In genomic region chr7:70612811-70613210, GRCh38 we compare ENCODE assay signal across 17 cellular contexts.
DNase-seq lines count a peak whose midpoint lies in the region; ATAC-seq and TF ChIP-seq lines count a peak whose summit lies in the region.
"Had no signal": no experiment of that assay in that cellular context is flagged by ENCODE, and none has a peak within 500 bp of the region (broad histone marks: within the 10 kb centered on the region; RNA-seq: fewer than 3 reads in every experiment).

No MANE protein-coding gene starts in this region.

- no peaks in the 10 kb centered on the region for H3K36me3 ChIP-seq in HEK293 (ENCODE audit: control insufficient read depth in 2 of 2, insufficient read depth in 1 of 2, low read length in 2 of 2)
- H3K36me3 ChIP-seq in neural cell (ENCODE audit: insufficient read depth, low read length): no peaks in the 10 kb centered on the region
- H3K36me3 ChIP-seq: MG63 had no signal

- peak overlapping the region; percentile 63 for H3K9ac ChIP-seq in neural cell (ENCODE audit: low read length)
- H3K9ac ChIP-seq: KMS-11 had no signal

- H3K9me3 ChIP-seq in HEK293 (ENCODE audit: control insufficient read depth, insufficient read depth, low read depth, low read length): no peaks in the 10 kb centered on the region
- no peaks in the 10 kb centered on the region for H3K9me3 ChIP-seq in neural cell (ENCODE audit: low read length)
- H3K9me3 ChIP-seq: MG63 had no signal

- H3K27ac ChIP-seq in HEK293 (ENCODE audit: extremely low read depth, low read depth, low read length) (no peak overlapping the region), neural cell (ENCODE audit: low read length) (peak overlapping the region; percentile 92)
- H3K27ac ChIP-seq: KMS-11 had no signal

- H3K4me3 ChIP-seq in HEK293 (ENCODE audit: low read depth, low read length) (no peak overlapping the region), neural cell (ENCODE audit: low read length) (peak overlapping the region; percentile 59)
- H3K4me3 ChIP-seq: MG63 had no signal

- H4K20me1 ChIP-seq in neural cell (ENCODE audit: insufficient read depth): no peaks in the 10 kb centered on the region

- no peak overlapping the region for H2AFZ ChIP-seq in neural cell (ENCODE audit: low read depth, low read length)

- peaks cover 4% of the 10 kb centered on the region; the same call in 1 of the 2 replicates for H3K4me1 ChIP-seq in HEK293 (ENCODE audit: control insufficient read depth, insufficient read depth, low read length)

- POLR2A ChIA-PET in HEK293 (lab: Yijun Ruan, JAX): no interaction called here

- DNase-seq in NCI-H1417 (lab: John Stamatoyannopoulos, UW): peak; percentile 64 to 93 (median 68)
- peak; percentile 58 for DNase-seq in NCI-H748 (lab: John Stamatoyannopoulos, UW; ENCODE audit: unreplicated experiment)
- no peak for DNase-seq in activated CD4-positive, alpha-beta T cell treated with anti-CD3 and anti-CD28 coated beads, Interleukin-2, amount 50 U/mL, for 4 hours
- no peak for DNase-seq in effector CD4-positive, alpha-beta T cell
- DNase-seq: CD4-positive, alpha-beta T cell; GF-D8; GOT3; MG63; NCI-H1694 treated with DMSO at 0.1 percent for 48 hours; NCI-H774; Right ventricle myocardium superior had no signal

- TF ChIP-seq RAD21 in neural cell (conservative IDR thresholded peaks at IDR 0.05): peak; percentile 17

- CTCF ChIA-PET in HEK293 (lab: Yijun Ruan, JAX): no interaction called here

- H3K27me3 ChIP-seq in neural cell (ENCODE audit: insufficient read depth, low read depth, low read length): no peaks in the 10 kb centered on the region
- H3K27me3 ChIP-seq: MG63 had no signal

- H3K4me2 ChIP-seq in neural cell (ENCODE audit: low read length): peak overlapping the region; percentile 60
- H3K4me2 ChIP-seq: KMS-11 had no signal

- ATAC-seq in HG03175 (IDR thresholded peaks at IDR 0.05; ENCODE audit: unreplicated experiment): no peak
- ATAC-seq: HepG2, Panc1 had no signal

- H3K9me2 ChIP-seq in neural cell (ENCODE audit: insufficient read depth, low read length): no peaks in the 10 kb centered on the region

- no peak for TF ChIP-seq EP300 in neural cell (conservative IDR thresholded peaks at IDR 0.05; ENCODE audit: poor library complexity, severe bottlenecking)

- peaks cover 7% of the 10 kb centered on the region for H3F3A ChIP-seq in neural cell (ENCODE audit: insufficient read depth, low read length, poor library complexity, severe bottlenecking)

- TF ChIP-seq CTCF in HEK293 (tag by site-specific recombination; IDR thresholded peaks at IDR 0.05) (no peak), neural cell (IDR thresholded peaks at IDR 0.05; ENCODE audit: poor library complexity, severe bottlenecking) (no peak)

- peaks cover 96% of the 10 kb centered on the region for H3K79me2 ChIP-seq in neural cell (replicated peaks; ENCODE audit: insufficient read depth, low read length)

TF ChIP-seq in HEK293, 187 proteins besides CTCF, POLR2A, EP300 and RAD21:
- TF ChIP-seq ZNF114 (tag by site-specific recombination; IDR thresholded peaks at IDR 0.05) (no peak), FEZF1 (tag by site-specific recombination; IDR thresholded peaks at IDR 0.05) (peak; percentile 68), ZNF692 (tag by site-specific recombination; IDR thresholded peaks at IDR 0.05) (peak; percentile 84), TCF7L2 (IDR thresholded peaks at IDR 0.05; ENCODE audit: borderline replicate concordance, low read depth, low read length) (0 out of 2 replicates have a peak, but pooled peaks have one; percentile 56), SP7 (tag by site-specific recombination; IDR thresholded peaks at IDR 0.05) (peak; percentile 79), ZFP69B (tag by site-specific recombination; IDR thresholded peaks at IDR 0.05) (0 out of 2 replicates have a peak, but pooled peaks have one; percentile 46)

TF ChIP-seq in neural cell, 6 proteins besides CTCF, POLR2A, EP300 and RAD21:
- peak; percentile 25 for TF ChIP-seq MXI1 (conservative IDR thresholded peaks at IDR 0.05; ENCODE audit: poor library complexity, severe bottlenecking)
- TF ChIP-seq POLR2AphosphoS5 (IDR thresholded peaks at IDR 0.05): no peak
TF ChIP-seq in neural cell: peak in this region for 1.

Comparison
In these comparisons a context has a peak if more than half of its experiments do, and no peak if none do; other contexts are left out.
1. DNase-seq: peak in NCI-H1417 (3 of 3) and NCI-H748 (single experiment); none in activated CD4-positive, alpha-beta T cell treated with anti-CD3 and anti-CD28 coated beads, Interleukin-2, amount 50 U/mL, for 4 hours (0 of 2) and effector CD4-positive, alpha-beta T cell (single experiment).